ENCODE assay signal across 8 cellular contexts in genomic region chr1:117656202-117656641, GRCh38.
DNase-seq lines count a peak whose midpoint lies in the region; ATAC-seq, FAIRE-seq and TF ChIP-seq lines count a peak whose summit lies in the region.

No MANE protein-coding gene starts in this region.

- peak; percentile 40 for ATAC-seq in HG03565 (IDR thresholded peaks at IDR 0.05; ENCODE audit: unreplicated experiment)

- no peak for TF ChIP-seq CTCF in GM20000 (IDR thresholded peaks at IDR 0.05; ENCODE audit: extremely low read depth, missing control alignments)
- TF ChIP-seq CTCF in D721Med (IDR thresholded peaks at IDR 0.05; ENCODE audit: insufficient read depth, missing control alignments), result no peak

- FAIRE-seq in D721Med (lab: Jason Lieb, UNC), result no peak

- DNase-seq in GM20000 (ENCODE audit: low spot score) (peak; percentile 58), NOMO-1 (lab: John Stamatoyannopoulos, UW; ENCODE audit: unreplicated experiment in 2 of 2) (no peak), DMS114 treated with DMSO at 0.1 percent for 48 hours (lab: John Stamatoyannopoulos, UW; ENCODE audit: unreplicated experiment) (no peak), DMS79 treated with DMSO at 0.1 percent for 48 hours (lab: John Stamatoyannopoulos, UW) (no peak), D721Med (ENCODE audit: insufficient read length, low spot score) (no peak)
- DNase-seq in activated T-cell treated with anti-CD3 and anti-CD28 coated beads, Interleukin-2, amount 50 U/mL, for 48 hours, result peak; percentile 82 to 85
- peak; percentile 56 to 65 for DNase-seq in stimulated activated CD4-positive, alpha-beta T cell treated with anti-CD3 and anti-CD28 coated beads, Interleukin-12 subunit alpha, Interleukin-12 subunit beta, amount 100 ng/mL, for 24 hours (ENCODE audit: low read depth in 2 of 2)

Comparison
In these comparisons a context has a peak if more than half of its experiments do, and no peak if none do; other contexts are left out.
1. DNase-seq: peak in GM20000 (single experiment), activated T-cell treated with anti-CD3 and anti-CD28 coated beads, Interleukin-2, amount 50 U/mL, for 48 hours (2 of 2) and stimulated activated CD4-positive, alpha-beta T cell treated with anti-CD3 and anti-CD28 coated beads, Interleukin-12 subunit alpha, Interleukin-12 subunit beta, amount 100 ng/mL, for 24 hours (2 of 2); none in NOMO-1 (0 of 2), DMS114 treated with DMSO at 0.1 percent for 48 hours (single experiment), DMS79 treated with DMSO at 0.1 percent for 48 hours (single experiment) and D721Med (single experiment).